Comparison of ENCODE assay signal across 22 cellular contexts in the genomic region with DNA sequence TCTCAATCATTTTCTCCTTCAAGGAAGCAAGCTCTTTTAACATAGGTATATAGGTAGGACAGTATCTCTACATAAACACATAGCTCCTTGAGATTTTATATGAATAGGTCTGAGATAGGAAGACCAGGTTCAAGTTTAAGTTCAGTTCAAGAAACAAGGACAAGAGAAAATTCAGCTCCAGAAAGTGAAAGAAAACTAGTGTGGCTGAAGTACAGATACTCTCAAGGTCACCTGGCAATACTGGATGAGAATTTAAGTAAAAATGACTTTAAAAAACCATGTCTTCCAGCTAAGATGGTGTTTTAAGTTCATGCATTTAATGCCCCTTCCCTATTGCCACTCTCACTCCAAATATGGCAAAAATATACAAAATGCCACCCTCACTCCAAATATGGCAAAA.
"Had no signal": no experiment of that assay in that cellular context is flagged by ENCODE, and none has a peak within 500 bp of the region (broad histone marks: within the 10 kb centered on the region; RNA-seq: fewer than 3 reads in every experiment).

No MANE protein-coding gene starts in this region.

- H3K36me3 ChIP-seq: gastrocnemius medialis, lower lobe of right lung, neural progenitor cell, prostate gland, right atrium auricular region, sigmoid colon, tibial artery had no signal

- FAIRE-seq: colon, keratinocyte had no signal

- H3K4me1 ChIP-seq: neural progenitor cell, prostate gland, right atrium auricular region, sigmoid colon, testis, tibial artery had no signal

- H3K9ac ChIP-seq: neural progenitor cell had no signal

- H3K27me3 ChIP-seq: dorsolateral prefrontal cortex, gastrocnemius medialis, neural progenitor cell, right atrium auricular region, sigmoid colon, testis, tibial artery had no signal

- H3K4me2 ChIP-seq: neural progenitor cell had no signal

- H3K9me3 ChIP-seq: gastrocnemius medialis, lower lobe of right lung, prostate gland, right atrium auricular region, sigmoid colon, testis, tibial artery had no signal

- DNase-seq: dorsolateral prefrontal cortex; effector CD4-positive, alpha-beta T cell; foreskin fibroblast; gastrocnemius medialis; head of caudate nucleus; left ventricle myocardium superior; lower lobe of right lung; sigmoid colon; stimulated activated CD4-positive, alpha-beta T cell treated with anti-CD3 and anti-CD28 coated beads, Interleukin-2, amount 100 ng/mL, for 24 hours; stimulated activated CD4-positive, alpha-beta T cell treated with anti-CD3 and anti-CD28 coated beads, Interleukin-4, amount 100 ng/mL, for 24 hours; stimulated activated naive CD8-positive, alpha-beta T cell treated with anti-CD3 and anti-CD28 coated beads, Interleukin-15, Interleukin-2, amounts not matched to agents 100 U/mL and 50 U/mL, for 24 hours; substantia nigra; testis; tibial artery had no signal

- H3K27ac ChIP-seq: dorsolateral prefrontal cortex, epithelial cell of prostate, gastrocnemius medialis, lower lobe of right lung, neural progenitor cell, prostate gland, right atrium auricular region, sigmoid colon, testis, tibial artery had no signal

- ATAC-seq: esophagus mucosa; gastrocnemius medialis; left ventricle myocardium superior; lower lobe of right lung; stimulated activated effector memory CD8-positive, alpha-beta T cell treated with anti-CD3 and anti-CD28 coated beads, Interleukin-12 subunit alpha, Interleukin-12 subunit beta, amount 100 ng/mL, for 72 hours; stimulated activated naive CD8-positive, alpha-beta T cell treated with anti-CD3 and anti-CD28 coated beads, Interleukin-15, Interleukin-2, amounts not matched to agents 100 U/mL and 50 U/mL, for 24 hours had no signal

- H2AFZ ChIP-seq: neural progenitor cell had no signal

- H3K4me3 ChIP-seq: dorsolateral prefrontal cortex, gastrocnemius medialis, lower lobe of right lung, neural progenitor cell, prostate gland, right atrium auricular region, sigmoid colon, testis, tibial artery had no signal
